15 cellular contexts compared by ENCODE assay signal in genomic region chr10:129678186-129678585, GRCh38.
A peak's percentile ranks its signal among the peaks of the same experiment; 100 is the strongest.
DNase-seq lines count a peak whose midpoint lies in the region; ATAC-seq, FAIRE-seq and TF ChIP-seq lines count a peak whose summit lies in the region.
"Had no signal": no experiment of that assay in that cellular context is flagged by ENCODE, and none has a peak within 500 bp of the region (broad histone marks: within the 10 kb centered on the region; RNA-seq: fewer than 3 reads in every experiment).

No MANE protein-coding gene starts in this region.

- H3K27ac ChIP-seq in right lobe of liver (no peak overlapping the region), HepG2 (ENCODE audit: extremely low read length, insufficient read depth, low read length) (no peak overlapping the region), PC-3 (ENCODE audit: low read length) (no peak overlapping the region)
- H3K27ac ChIP-seq: A549, BLaER1, GM23248 had no signal

- H2AFZ ChIP-seq in HepG2 (ENCODE audit: low read length) = no peak overlapping the region
- no peak overlapping the region for H2AFZ ChIP-seq in PC-3 (ENCODE audit: low read length)
- H2AFZ ChIP-seq: GM23248 had no signal

- peaks cover 3% of the 10 kb centered on the region for H3K36me3 Mint-ChIP-seq in activated CD8-positive, alpha-beta T cell treated with anti-CD3 and anti-CD28 coated beads, Interleukin-2, amount 10 ng/mL, durations not matched to agents 7 days and 5 days (ENCODE audit: low read depth)

- peak; percentile 27 to 71 (median 66) for ATAC-seq in right lobe of liver
- ATAC-seq in HepG2 = no peak
- no peak for ATAC-seq in PC-3
- no peak for ATAC-seq in activated CD8-positive, alpha-beta T cell treated with anti-CD3 and anti-CD28 coated beads, Interleukin-2, amount 10 ng/mL, durations not matched to agents 7 days and 5 days
- ATAC-seq: A549 had no signal

- no peaks in the 10 kb centered on the region for H3K79me2 ChIP-seq in HepG2 (ENCODE audit: insufficient read depth, low read length)
- H3K79me2 ChIP-seq in PC-3 (ENCODE audit: low read length) = no peaks in the 10 kb centered on the region

- no TSS peak for BruUV-seq in HepG2 (replicated peaks; lab: Mats Ljungman, UMichigan)
- no TSS peak for BruUV-seq in PC-3 (replicated peaks; lab: Mats Ljungman, UMichigan)

- no peak overlapping the region for H3K4me2 ChIP-seq in HepG2 (ENCODE audit: low read depth, low read length)
- H3K4me2 ChIP-seq in PC-3 (ENCODE audit: low read length) = no peak overlapping the region
- H3K4me2 ChIP-seq: A549, BLaER1 had no signal

- H3K9ac ChIP-seq in HepG2 (ENCODE audit: insufficient read depth, low read depth, low read length) = no peak overlapping the region
- no peak overlapping the region for H3K9ac ChIP-seq in PC-3 (ENCODE audit: low read length)
- H3K9ac ChIP-seq: BLaER1, GM23248 had no signal

- TF ChIP-seq CTCF in right lobe of liver (IDR thresholded peaks at IDR 0.05) = no peak
- TF ChIP-seq CTCF in HepG2 (CRISPR knock-in tag; IDR thresholded peaks at IDR 0.05) = no peak
- no peak for TF ChIP-seq CTCF in PC-3 (conservative IDR thresholded peaks at IDR 0.05; ENCODE audit: low read depth, low read length)
- no peak for TF ChIP-seq CTCF in BE2C (IDR thresholded peaks at IDR 0.05; ENCODE audit: low read depth, low read length)

- WGBS in right lobe of liver (ENCODE audit: insufficient coverage, low coverage, low lambda C conversion rate, missing lambda C conversion rate) = 41% methylated on average over 3 of the region's 4 CpGs
- WGBS in HepG2 (ENCODE audit: low lambda C conversion rate) = 42% methylated on average over 3 of the region's 4 CpGs

- no peaks in the 10 kb centered on the region for H3K9me2 ChIP-seq in PC-3 (replicated peaks; ENCODE audit: low read length)

- intact Hi-C loops in right lobe of liver (cut with DNase I) = no loop called here
- intact Hi-C loops in HepG2 (cut with micrococcal nuclease; ENCODE audit: unreplicated experiment) = no loop called here
- intact Hi-C loops in PC-3 (cut with micrococcal nuclease) = no loop called here

- H3K9me3 Mint-ChIP-seq in activated CD8-positive, alpha-beta T cell treated with anti-CD3 and anti-CD28 coated beads, Interleukin-2, amount 10 ng/mL, durations not matched to agents 7 days and 5 days (ENCODE audit: insufficient read depth) = peaks cover 5% of the 10 kb centered on the region

- H3K4me1 ChIP-seq in right lobe of liver (peaks cover 0 to 26% (median 0%) of the 10 kb centered on the region in 4 donors), HepG2 (ENCODE audit: insufficient read depth, low read length) (no peaks in the 10 kb centered on the region), PC-3 (ENCODE audit: insufficient read depth, low read length) (no peaks in the 10 kb centered on the region), BE2C (no peaks in the 10 kb centered on the region)
- H3K4me1 ChIP-seq: A549, Caco-2 had no signal

- H3K27me3 ChIP-seq in right lobe of liver (no peaks in the 10 kb centered on the region), HepG2 (ENCODE audit: control insufficient read depth in 1 of 2, insufficient read depth in 2 of 2, low read length in 2 of 2) (no peaks in the 10 kb centered on the region), PC-3 (ENCODE audit: low read length) (no peaks in the 10 kb centered on the region), BE2C (no peaks in the 10 kb centered on the region)
- H3K27me3 ChIP-seq: BLaER1 had no signal

- TF ChIP-seq EP300 in HepG2 (IDR thresholded peaks at IDR 0.05; ENCODE audit: low read depth in 2 of 2, low read length in 2 of 2) (no peak), HepG2 (CRISPR knock-in tag; IDR thresholded peaks at IDR 0.05; ENCODE audit: borderline replicate concordance) (no peak)

- H3F3A ChIP-seq in PC-3 (ENCODE audit: low read length, unreplicated experiment) = no peaks in the 10 kb centered on the region

- CTCF ChIA-PET in HepG2 (lab: Yijun Ruan, JAX; ENCODE audit: low intra/inter-chr PET ratio, low total read pairs) = no interaction called here
- CTCF ChIA-PET in PC-3 (lab: Charles Lee) = no interaction called here
- CTCF ChIA-PET in activated CD8-positive, alpha-beta T cell treated with anti-CD3 and anti-CD28 coated beads, Interleukin-2, amount 10 ng/mL, durations not matched to agents 7 days and 5 days (lab: Charles Lee) = no interaction called here

- POLR2A ChIA-PET in HepG2 (lab: Yijun Ruan, JAX) = no interaction called here
- POLR2A ChIA-PET in PC-3 (lab: Charles Lee; ENCODE audit: unreplicated experiment) = no interaction called here
- POLR2A ChIA-PET in activated CD8-positive, alpha-beta T cell treated with anti-CD3 and anti-CD28 coated beads, Interleukin-2, amount 10 ng/mL, durations not matched to agents 7 days and 5 days (lab: Charles Lee) = no interaction called here

- H3K36me3 ChIP-seq in right lobe of liver (peaks cover 0 to 2% (median 0%) of the 10 kb centered on the region in 4 donors), HepG2 (replicated peaks in 1 of 2; ENCODE audit: control insufficient read depth in 1 of 2, insufficient read depth in 2 of 2, low read length in 2 of 2) (no peaks in the 10 kb centered on the region), PC-3 (ENCODE audit: low read depth, low read length) (no peaks in the 10 kb centered on the region), BE2C (no peaks in the 10 kb centered on the region)

- no peaks in the 10 kb centered on the region for H3K4me1 Mint-ChIP-seq in activated CD8-positive, alpha-beta T cell treated with anti-CD3 and anti-CD28 coated beads, Interleukin-2, amount 10 ng/mL, durations not matched to agents 7 days and 5 days (ENCODE audit: low read depth)

- H3K4me3 ChIP-seq in right lobe of liver = no peak overlapping the region
- H3K4me3 ChIP-seq in HepG2 (replicated peaks in 1 of 3; ENCODE audit: insufficient read depth in 1 of 3, low read depth in 2 of 3, low read length in 3 of 3) = no peak overlapping the region
- no peak overlapping the region for H3K4me3 ChIP-seq in PC-3 (ENCODE audit: low read length)
- H3K4me3 ChIP-seq in BE2C (ENCODE audit: low read depth, low read length) = no peak overlapping the region
- H3K4me3 ChIP-seq: A549, BLaER1, GM23248 had no signal

- H3K4me3 Mint-ChIP-seq in activated CD8-positive, alpha-beta T cell treated with anti-CD3 and anti-CD28 coated beads, Interleukin-2, amount 10 ng/mL, durations not matched to agents 7 days and 5 days = no peak overlapping the region
- H3K4me3 Mint-ChIP-seq: CD8-positive, alpha-beta memory T cell had no signal

- DNase-seq in right lobe of liver (peak; percentile 49 to 74 (median 71)), HepG2 (ENCODE audit: low spot score) (no peak), PC-3 (peak; percentile 35), medulla oblongata (ENCODE audit: extremely low spot score) (peak; percentile 37), germinal center (ENCODE audit: low spot score) (no peak), BE2C (no peak)
- DNase-seq in activated CD8-positive, alpha-beta T cell treated with anti-CD3 and anti-CD28 coated beads, Interleukin-2, amount 10 ng/mL, durations not matched to agents 7 days and 5 days = no peak
- DNase-seq: Caco-2; CD8-positive, alpha-beta memory T cell; DND-41; GM23248; IMR-90 had no signal

- H4K20me1 ChIP-seq in HepG2 (ENCODE audit: insufficient read depth, low read length) (no peaks in the 10 kb centered on the region), PC-3 (ENCODE audit: low read length) (no peaks in the 10 kb centered on the region)
- H4K20me1 ChIP-seq: BLaER1 had no signal

- TF ChIP-seq POLR2A in right lobe of liver (IDR thresholded peaks at IDR 0.05) (no peak), HepG2 (IDR thresholded peaks at IDR 0.05; ENCODE audit: insufficient read depth in 1 of 2, low read depth in 2 of 2, low read length in 2 of 2) (no peak)

- no peak overlapping the region for H3K27ac Mint-ChIP-seq in activated CD8-positive, alpha-beta T cell treated with anti-CD3 and anti-CD28 coated beads, Interleukin-2, amount 10 ng/mL, durations not matched to agents 7 days and 5 days
- H3K27ac Mint-ChIP-seq: CD8-positive, alpha-beta memory T cell had no signal

- FAIRE-seq in HepG2 (lab: Jason Lieb, UNC) = no peak
- FAIRE-seq: A549, H54 had no signal

- no peaks in the 10 kb centered on the region for H3K27me3 Mint-ChIP-seq in activated CD8-positive, alpha-beta T cell treated with anti-CD3 and anti-CD28 coated beads, Interleukin-2, amount 10 ng/mL, durations not matched to agents 7 days and 5 days (ENCODE audit: low read depth)

- in situ Hi-C loops in HepG2 (cut with HindIII; ENCODE audit: extremely low pct_ligation_motif_present, low pct_unique_long_range_greater_than_20kb) = no loop called here

- no peak for TF ChIP-seq RAD21 in HepG2 (CRISPR knock-in tag; IDR thresholded peaks at IDR 0.05)

- H3K9me3 ChIP-seq in right lobe of liver (no peaks in the 10 kb centered on the region), HepG2 (ENCODE audit: low read length) (peaks cover 5% of the 10 kb centered on the region; the same call in 1 of the 2 replicates), PC-3 (ENCODE audit: low read length) (no peaks in the 10 kb centered on the region), BE2C (no peaks in the 10 kb centered on the region)
- H3K9me3 ChIP-seq: A549, Caco-2 had no signal

TF ChIP-seq in HepG2, 621 proteins besides CTCF, POLR2A, EP300 and RAD21 (continues in another document):
- TF ChIP-seq EHMT2 (IDR thresholded peaks at IDR 0.05; ENCODE audit: borderline replicate concordance, low read depth, low read length) = no peak
- no peak for TF ChIP-seq ZNF724P (CRISPR knock-in tag; IDR thresholded peaks at IDR 0.05; ENCODE audit: borderline replicate concordance)
- TF ChIP-seq IRF9 (CRISPR knock-in tag; IDR thresholded peaks at IDR 0.05; ENCODE audit: borderline replicate concordance) = no peak
- no peak for TF ChIP-seq ZNF839 (CRISPR knock-in tag; IDR thresholded peaks at IDR 0.05; ENCODE audit: borderline replicate concordance)
- no peak for TF ChIP-seq BORCS8-MEF2B (CRISPR knock-in tag; IDR thresholded peaks at IDR 0.05)
- no peak for TF ChIP-seq ZNF558 (CRISPR knock-in tag; IDR thresholded peaks at IDR 0.05; ENCODE audit: borderline replicate concordance)
- TF ChIP-seq ZNF264 (CRISPR knock-in tag; IDR thresholded peaks at IDR 0.05) = no peak
- TF ChIP-seq NCOA2 (CRISPR knock-in tag; IDR thresholded peaks at IDR 0.05) = no peak
- TF ChIP-seq TOE1 (CRISPR knock-in tag; IDR thresholded peaks at IDR 0.05) = no peak
- TF ChIP-seq ZNF891 (CRISPR knock-in tag; IDR thresholded peaks at IDR 0.05) = no peak

Comparison
In these comparisons a context has a peak if more than half of its experiments do, and no peak if none do; other contexts are left out.
1. ATAC-seq: peak in right lobe of liver (4 of 4); none in HepG2 (single experiment), PC-3 (single experiment) and activated CD8-positive, alpha-beta T cell treated with anti-CD3 and anti-CD28 coated beads, Interleukin-2, amount 10 ng/mL, durations not matched to agents 7 days and 5 days (single experiment).
2. DNase-seq: peak in right lobe of liver (3 of 3), PC-3 (single experiment) and medulla oblongata (single experiment); none in HepG2 (single experiment), germinal center (single experiment), activated CD8-positive, alpha-beta T cell treated with anti-CD3 and anti-CD28 coated beads, Interleukin-2, amount 10 ng/mL, durations not matched to agents 7 days and 5 days (single experiment) and BE2C (single experiment).